ENCODE assay signal across 8 cellular contexts in genomic region chr17:879546-879945, GRCh38.
DNase-seq lines count a peak whose midpoint lies in the region; ATAC-seq, FAIRE-seq and TF ChIP-seq lines count a peak whose summit lies in the region.

No MANE protein-coding gene starts in this region.

- H3K27ac Mint-ChIP-seq in stimulated activated effector memory CD8-positive, alpha-beta T cell treated with anti-CD3 and anti-CD28 coated beads, Interleukin-12 subunit alpha, Interleukin-12 subunit beta, amount 100 ng/mL, for 72 hours = no peak overlapping the region

- peak; percentile 80 for ATAC-seq in stimulated activated effector memory CD8-positive, alpha-beta T cell treated with anti-CD3 and anti-CD28 coated beads, Interleukin-12 subunit alpha, Interleukin-12 subunit beta, amount 100 ng/mL, for 72 hours
- no peak for ATAC-seq in GM18909 (IDR thresholded peaks at IDR 0.05; ENCODE audit: poor library complexity, unreplicated experiment)

- no peak overlapping the region for H3K4me3 Mint-ChIP-seq in stimulated activated effector memory CD8-positive, alpha-beta T cell treated with anti-CD3 and anti-CD28 coated beads, Interleukin-12 subunit alpha, Interleukin-12 subunit beta, amount 100 ng/mL, for 72 hours

- peak; percentile 75 for FAIRE-seq in GM18507 (lab: Jason Lieb, UNC)

- peak; percentile 70 for TF ChIP-seq CTCF in epithelial cell of esophagus (IDR thresholded peaks at IDR 0.05; ENCODE audit: insufficient read depth, low read depth, low read length, missing control alignments)

- H3K4me1 Mint-ChIP-seq in stimulated activated effector memory CD8-positive, alpha-beta T cell treated with anti-CD3 and anti-CD28 coated beads, Interleukin-12 subunit alpha, Interleukin-12 subunit beta, amount 100 ng/mL, for 72 hours = peaks cover 13% of the 10 kb centered on the region

- H3K9me3 Mint-ChIP-seq in stimulated activated effector memory CD8-positive, alpha-beta T cell treated with anti-CD3 and anti-CD28 coated beads, Interleukin-12 subunit alpha, Interleukin-12 subunit beta, amount 100 ng/mL, for 72 hours = no peaks in the 10 kb centered on the region

- H3K36me3 Mint-ChIP-seq in stimulated activated effector memory CD8-positive, alpha-beta T cell treated with anti-CD3 and anti-CD28 coated beads, Interleukin-12 subunit alpha, Interleukin-12 subunit beta, amount 100 ng/mL, for 72 hours = no peaks in the 10 kb centered on the region

- H3K4me3 ChIP-seq in epithelial cell of esophagus (ENCODE audit: low read length) = no peak overlapping the region

- peak; percentile 44 for DNase-seq in GM18507 (ENCODE audit: extremely low spot score, insufficient read length, low read depth)
- peak; percentile 16 for DNase-seq in NCI-H345 treated with DMSO at 0.1 percent for 48 hours (lab: John Stamatoyannopoulos, UW; ENCODE audit: unreplicated experiment)
- peak; percentile 70 for DNase-seq in activated CD8-positive, alpha-beta memory T cell treated with anti-CD3 and anti-CD28 coated beads for 24 hours
- DNase-seq in epithelial cell of esophagus (ENCODE audit: low read depth) = peak; percentile 96
- peak; percentile 76 for DNase-seq in myocyte (ENCODE audit: low read depth)
- DNase-seq in stimulated activated effector memory CD8-positive, alpha-beta T cell treated with anti-CD3 and anti-CD28 coated beads, Interleukin-12 subunit alpha, Interleukin-12 subunit beta, amount 100 ng/mL, for 72 hours (ENCODE audit: low spot score in 2 of 2) = peak; percentile 10 to 79
- no peak for DNase-seq in NCI-H510A (lab: John Stamatoyannopoulos, UW)
